9 cellular contexts compared by ENCODE assay signal in genomic region chr22:45208993-45209838, GRCh38. TPM values are rescaled to one million over a fixed set of nuclear protein-coding genes. Genes with fewer than 3 reads are reported as not detected.
A peak's percentile ranks its signal among the peaks of the same experiment; 100 is the strongest.
DNase-seq lines count a peak whose midpoint lies in the region; ATAC-seq and TF ChIP-seq lines count a peak whose summit lies in the region.
"Had no signal": no experiment of that assay in that cellular context is flagged by ENCODE, and none has a peak within 500 bp of the region (broad histone marks: within the 10 kb centered on the region; RNA-seq: fewer than 3 reads in every experiment).

No MANE protein-coding gene starts in this region.

- TF ChIP-seq CTCF in body of pancreas (IDR thresholded peaks at IDR 0.05), result peak in 5 of 7 experiments; percentile 10 to 38 (median 31)

- no peak for TF ChIP-seq POLR2A in body of pancreas (IDR thresholded peaks at IDR 0.05)

- no peaks in the 10 kb centered on the region for H3K27me3 ChIP-seq in body of pancreas

- no peak overlapping the region for H3K4me3 Mint-ChIP-seq in stimulated activated naive CD8-positive, alpha-beta T cell treated with anti-CD3 and anti-CD28 coated beads, Interleukin-15, amount 100 ng/mL, for 72 hours

- H3K4me1 ChIP-seq in body of pancreas, result peaks cover 20% of the 10 kb centered on the region

- DNase-seq in NCI-H1417 (lab: John Stamatoyannopoulos, UW) (peak in 2 of 3 experiments; percentile 76 to 85), NCI-H1417 treated with DMSO at 0.1 percent for 48 hours (lab: John Stamatoyannopoulos, UW) (no peak), OCI-M1 (lab: John Stamatoyannopoulos, UW) (peak; percentile 29), body of pancreas (no peak), left lobe of liver (ENCODE audit: low spot score) (no peak)
- peak; percentile 16 to 40 for DNase-seq in stimulated activated naive CD8-positive, alpha-beta T cell treated with anti-CD3 and anti-CD28 coated beads, Interleukin-15, amount 100 ng/mL, for 72 hours

- WGBS in body of pancreas, 2 donors, result 52 to 58% methylated on average over 17 to 29 of the region's 29 CpGs

- ATAC-seq in body of pancreas (no peak), left lobe of liver (peak; percentile 13), GM18520 (IDR thresholded peaks at IDR 0.05; ENCODE audit: unreplicated experiment) (no peak), GM18909 (IDR thresholded peaks at IDR 0.05; ENCODE audit: poor library complexity, unreplicated experiment) (no peak)
- ATAC-seq in stimulated activated naive CD8-positive, alpha-beta T cell treated with anti-CD3 and anti-CD28 coated beads, Interleukin-15, amount 100 ng/mL, for 72 hours, result peak; percentile 46

- no peaks in the 10 kb centered on the region for H3K27me3 Mint-ChIP-seq in stimulated activated naive CD8-positive, alpha-beta T cell treated with anti-CD3 and anti-CD28 coated beads, Interleukin-15, amount 100 ng/mL, for 72 hours

- peaks cover 8% of the 10 kb centered on the region for H3K4me1 Mint-ChIP-seq in stimulated activated naive CD8-positive, alpha-beta T cell treated with anti-CD3 and anti-CD28 coated beads, Interleukin-15, amount 100 ng/mL, for 72 hours

- no peak overlapping the region for H3K27ac ChIP-seq in body of pancreas
- H3K27ac ChIP-seq: C4-2B had no signal

- H3K9me3 Mint-ChIP-seq in stimulated activated naive CD8-positive, alpha-beta T cell treated with anti-CD3 and anti-CD28 coated beads, Interleukin-15, amount 100 ng/mL, for 72 hours, result no peaks in the 10 kb centered on the region

- no peak overlapping the region for H3K4me3 ChIP-seq in body of pancreas

- H3K36me3 ChIP-seq in body of pancreas (replicated peaks in 1 of 2; ENCODE audit: insufficient read depth in 1 of 2, low read depth in 2 of 2), result peaks cover 0 to 2% of the 10 kb centered on the region in 2 donors

- intact Hi-C loops in body of pancreas (cut with DNase I), result no loop called here

- peak overlapping the region in 1 of 2 donors; percentile 91 for H3K27ac Mint-ChIP-seq in stimulated activated naive CD8-positive, alpha-beta T cell treated with anti-CD3 and anti-CD28 coated beads, Interleukin-15, amount 100 ng/mL, for 72 hours

- H3K9me3 ChIP-seq in body of pancreas, result no peaks in the 10 kb centered on the region

RNA-seq across cellular contexts. Expression of gene KIAA0930, which starts 31.5 kb away (rescaled TPM):
- 10 to 100 TPM; 14.2 to 17.9 TPM for total RNA-seq in body of pancreas
- total RNA-seq in left lobe of liver, result 44.2 TPM

RNA-seq across cellular contexts. Expression of gene NUP50, which starts 45.5 kb away (rescaled TPM):
- total RNA-seq in body of pancreas, result 10 to 100 TPM; 39.2 to 43.1 TPM
- total RNA-seq in left lobe of liver, result 31.7 TPM

Comparison
In these comparisons a context has a peak if more than half of its experiments do, and no peak if none do; other contexts are left out.
1. DNase-seq: peak in NCI-H1417 (2 of 3), OCI-M1 (single experiment) and stimulated activated naive CD8-positive, alpha-beta T cell treated with anti-CD3 and anti-CD28 coated beads, Interleukin-15, amount 100 ng/mL, for 72 hours (2 of 2); none in NCI-H1417 treated with DMSO at 0.1 percent for 48 hours (single experiment), body of pancreas (0 of 4) and left lobe of liver (single experiment).
2. ATAC-seq: peak in left lobe of liver (single experiment) and stimulated activated naive CD8-positive, alpha-beta T cell treated with anti-CD3 and anti-CD28 coated beads, Interleukin-15, amount 100 ng/mL, for 72 hours (single experiment); none in body of pancreas (single experiment), GM18520 (single experiment) and GM18909 (single experiment).